12 cellular contexts compared by ENCODE assay signal in genomic region chr10:103273026-103273425, GRCh38. TPM values are rescaled to one million over a fixed set of nuclear protein-coding genes. Genes with fewer than 3 reads are reported as not detected.
DNase-seq lines count a peak whose midpoint lies in the region; ATAC-seq, FAIRE-seq and TF ChIP-seq lines count a peak whose summit lies in the region.
"Had no signal": no experiment of that assay in that cellular context is flagged by ENCODE, and none has a peak within 500 bp of the region (broad histone marks: within the 10 kb centered on the region; RNA-seq: fewer than 3 reads in every experiment).

No MANE protein-coding gene starts in this region.

- H3K27me3 ChIP-seq in ACC112 (ENCODE audit: insufficient read depth, low read length) (peaks cover 39% of the 10 kb centered on the region), prostate gland (replicated peaks; ENCODE audit: insufficient read depth) (peaks cover 13% of the 10 kb centered on the region)

- H3K4me3 ChIP-seq in ACC112 (ENCODE audit: low read depth, low read length) = peak overlapping the region; percentile 16; the same call in 1 of the 2 replicates
- no peak overlapping the region for H3K4me3 ChIP-seq in astrocyte of the cerebellum (ENCODE audit: low read depth, low read length)
- no peak overlapping the region for H3K4me3 ChIP-seq in prostate gland
- H3K4me3 ChIP-seq: esophagus squamous epithelium had no signal

- H3K79me2 ChIP-seq in ACC112 (ENCODE audit: control insufficient read depth, insufficient read depth, low read length, unreplicated experiment) = no peaks in the 10 kb centered on the region

- ATAC-seq in GM18519 (IDR thresholded peaks at IDR 0.05; ENCODE audit: low FRiP score, unreplicated experiment) = no peak
- ATAC-seq: CD8-positive, alpha-beta T cell had no signal

- DNase-seq in HTR-8/SVneo (ENCODE audit: insufficient read length, low spot score) (peak; percentile 94), astrocyte of the cerebellum (ENCODE audit: low read depth) (peak; percentile 91), inferior parietal cortex (ENCODE audit: extremely low spot score) (peak; percentile 49), prostate gland (ENCODE audit: low spot score) (no peak), GM10266 (ENCODE audit: extremely low spot score) (no peak)
- DNase-seq in stimulated activated CD4-positive, alpha-beta T cell treated with anti-CD3 and anti-CD28 coated beads, Interleukin-2, amount 100 ng/mL, for 24 hours = no peak
- DNase-seq: activated T-cell treated with anti-CD3 and anti-CD28 coated beads, Interleukin-2, amount 50 U/mL, for 24 hours; CD8-positive, alpha-beta T cell; esophagus squamous epithelium had no signal

- intact Hi-C loops in prostate gland (cut with DNase I) = no loop called here

- no peak for TF ChIP-seq POLR2A in prostate gland (IDR thresholded peaks at IDR 0.05)

- peak; percentile 92 for FAIRE-seq in HTR-8/SVneo (lab: Jason Lieb, UNC)

- TF ChIP-seq CTCF in astrocyte of the cerebellum (IDR thresholded peaks at IDR 0.05; ENCODE audit: low read depth, low read length, missing control alignments) = no peak
- TF ChIP-seq CTCF in prostate gland (IDR thresholded peaks at IDR 0.05) = no peak
- no peak for TF ChIP-seq CTCF in GM10266 (IDR thresholded peaks at IDR 0.05; ENCODE audit: control insufficient read depth, insufficient read depth, low read depth, missing control alignments)

- H3K9me3 ChIP-seq in prostate gland = no peaks in the 10 kb centered on the region
- H3K9me3 ChIP-seq: esophagus squamous epithelium had no signal

- H3K36me3 ChIP-seq in ACC112 (ENCODE audit: insufficient read depth, low read length) (no peaks in the 10 kb centered on the region), prostate gland (no peaks in the 10 kb centered on the region)
- H3K36me3 ChIP-seq: esophagus squamous epithelium had no signal

- in situ Hi-C loops in astrocyte of the cerebellum (cut with HindIII; ENCODE audit: low sequenced_read_pairs) = no loop called here

- WGBS in prostate gland = 19% methylated on average over 4 of the region's 4 CpGs

- H3K4me1 ChIP-seq in ACC112 (ENCODE audit: control insufficient read depth, insufficient read depth, low read length, unreplicated experiment) (peaks cover 21% of the 10 kb centered on the region), prostate gland (replicated peaks) (no peaks in the 10 kb centered on the region)

- no peak overlapping the region for H2AFZ ChIP-seq in ACC112 (ENCODE audit: low read length, unreplicated experiment)

- H3K27ac ChIP-seq in ACC112 (ENCODE audit: low read depth, low read length) (peak overlapping the region; percentile 36; the same call in 1 of the 2 replicates), prostate gland (no peak overlapping the region)
- H3K27ac ChIP-seq: esophagus squamous epithelium had no signal

RNA-seq across cellular contexts. Expression of gene INA, which starts 3.9 kb away (rescaled TPM):
- total RNA-seq in prostate gland = 1 to 10 TPM in 1 of 2 donors, under 1 TPM in 1; 0.14 to 2.0 TPM
- total RNA-seq: CD8-positive, alpha-beta T cell; subcutaneous adipose tissue had no signal

RNA-seq across cellular contexts. Expression of gene RPEL1, which starts 27.3 kb away (rescaled TPM):
- total RNA-seq in prostate gland = not detected
- total RNA-seq: CD8-positive, alpha-beta T cell; esophagus squamous epithelium; subcutaneous adipose tissue had no signal

Comparison
In these comparisons a context has a peak if more than half of its experiments do, and no peak if none do; other contexts are left out.
1. DNase-seq: peak in HTR-8/SVneo (single experiment), astrocyte of the cerebellum (single experiment) and inferior parietal cortex (single experiment); none in prostate gland (single experiment), stimulated activated CD4-positive, alpha-beta T cell treated with anti-CD3 and anti-CD28 coated beads, Interleukin-2, amount 100 ng/mL, for 24 hours (0 of 2) and GM10266 (single experiment).